ENCODE assay signal across 24 cellular contexts in the genomic region with DNA sequence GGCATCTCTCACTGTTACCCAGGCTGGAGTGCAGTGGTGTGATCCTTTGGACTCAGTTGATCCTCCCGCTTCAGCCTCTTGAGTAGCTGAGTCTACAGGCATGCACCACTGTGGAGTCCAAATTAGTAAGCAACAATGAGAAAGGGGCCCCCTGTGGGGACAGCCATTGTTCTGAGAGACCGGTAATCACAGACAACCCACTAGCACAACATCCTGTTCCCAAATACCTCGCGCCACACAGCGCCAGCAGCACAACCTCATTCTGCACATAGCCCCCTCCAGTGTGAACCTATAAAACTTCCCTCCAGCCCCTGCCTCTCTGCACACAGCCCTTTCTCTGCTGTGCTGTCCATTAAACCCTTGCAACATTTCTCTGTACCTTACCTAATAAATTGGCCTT.
DNase-seq lines count a peak whose midpoint lies in the region; ATAC-seq, FAIRE-seq and TF ChIP-seq lines count a peak whose summit lies in the region.
"Had no signal": no experiment of that assay in that cellular context is flagged by ENCODE, and none has a peak within 500 bp of the region (broad histone marks: within the 10 kb centered on the region; RNA-seq: fewer than 3 reads in every experiment).

No MANE protein-coding gene starts in this region.

- TF ChIP-seq POLR2A in H1 (IDR thresholded peaks at IDR 0.05; ENCODE audit: control extremely low read depth in 1 of 2, low read depth in 2 of 2, low read length in 2 of 2) = no peak

- no peak overlapping the region for H3K4me3 Mint-ChIP-seq in immature natural killer cell
- H3K4me3 Mint-ChIP-seq in stimulated activated naive B cell treated with anti-CD40 and anti-IgM and Interleukin-4, amounts not matched to agents 10 μg/mL and 1 μg/mL and 100 μg/mL, for 72 hours = no peak overlapping the region
- H3K4me3 Mint-ChIP-seq in HFFc6 = no peak overlapping the region
- H3K4me3 Mint-ChIP-seq: memory B cell; natural killer cell treated with Interleukin-12 subunit alpha and Interleukin-12 subunit beta and Interleukin-15 and Interleukin-18, amount 100 ng/mL, for 72 hours; stimulated activated naive CD8-positive, alpha-beta T cell treated with anti-CD3 and anti-CD28 coated beads, Interleukin-15, Interleukin-2, amounts not matched to agents 100 ng/mL and 50 ng/mL, for 24 hours had no signal

- H3K27me3 ChIP-seq in H1 (replicated peaks in 1 of 4; ENCODE audit: control insufficient read depth in 3 of 4, extremely low read depth in 1 of 4, insufficient read depth in 3 of 4, low read length in 3 of 4) = no peaks in the 10 kb centered on the region
- H3K27me3 ChIP-seq: BLaER1 treated with 17β-estradiol and CSF1 and Interleukin-3, amounts not matched to agents 10 nM and 100 nM; upper lobe of left lung had no signal

- WGBS in H1 (ENCODE audit: extremely low coverage in 1 of 2, insufficient coverage in 1 of 2, insufficient read length in 1 of 2, insufficient replicate concordance in 2 of 2, low coverage in 1 of 2, low lambda C conversion rate in 2 of 2, missing lambda C conversion rate in 1 of 2), 2 experiments = 4% methylated on average over 5 of the region's 5 CpGs; no CpG with 5 or more reads in 1 of the 2 experiments

- H3K27ac Mint-ChIP-seq in immature natural killer cell (peak overlapping the region in 1 of 6 donors; percentile 46), HFFc6 (no peak overlapping the region)
- no peak overlapping the region for H3K27ac Mint-ChIP-seq in stimulated activated naive B cell treated with anti-CD40 and anti-IgM and Interleukin-4, amounts not matched to agents 10 μg/mL and 1 μg/mL and 100 μg/mL, for 72 hours
- H3K27ac Mint-ChIP-seq: memory B cell; natural killer cell treated with Interleukin-12 subunit alpha and Interleukin-12 subunit beta and Interleukin-15 and Interleukin-18, amount 100 ng/mL, for 72 hours; stimulated activated naive CD8-positive, alpha-beta T cell treated with anti-CD3 and anti-CD28 coated beads, Interleukin-15, Interleukin-2, amounts not matched to agents 100 ng/mL and 50 ng/mL, for 24 hours had no signal

- no peaks in the 10 kb centered on the region for H3K36me3 ChIP-seq in H1 (ENCODE audit: control insufficient read depth in 2 of 4, insufficient read depth in 4 of 4, low read length in 3 of 4)
- H3K36me3 ChIP-seq: BLaER1 treated with 17β-estradiol and CSF1 and Interleukin-3, amounts not matched to agents 10 nM and 100 nM; upper lobe of left lung had no signal

- H3K9me3 ChIP-seq in H1 (ENCODE audit: insufficient read depth in 2 of 2, low read depth in 1 of 2, low read length in 1 of 2) = no peaks in the 10 kb centered on the region
- H3K9me3 ChIP-seq: psoas muscle, upper lobe of left lung had no signal

- H3K4me3 ChIP-seq in Jurkat, Clone E6-1 (ENCODE audit: low read length) = no peak overlapping the region
- peak overlapping the region in 1 of 4 experiments; percentile 51; a peak in 2 of 8 replicates for H3K4me3 ChIP-seq in H1 (ENCODE audit: extremely low read depth in 1 of 4, insufficient read depth in 2 of 4, low read depth in 3 of 4, low read length in 4 of 4)
- H3K4me3 ChIP-seq: BLaER1 treated with 17β-estradiol and CSF1 and Interleukin-3, amounts not matched to agents 10 nM and 100 nM; psoas muscle; upper lobe of left lung had no signal

- peak; percentile 79 for FAIRE-seq in H1 (lab: Jason Lieb, UNC)
- FAIRE-seq: H54 had no signal

- H3K79me1 ChIP-seq in H1 (ENCODE audit: low read depth, low read length) = no peaks in the 10 kb centered on the region

- no peak overlapping the region for H2BK20ac ChIP-seq in H1 (ENCODE audit: low read length)

- no peak overlapping the region for H3K23ac ChIP-seq in H1 (ENCODE audit: insufficient read length)

- no peak overlapping the region for H3K9ac ChIP-seq in H1 (replicated peaks in 1 of 4; ENCODE audit: extremely low read depth in 1 of 4, low read depth in 3 of 4, low read length in 3 of 4)
- H3K9ac ChIP-seq: BLaER1 treated with 17β-estradiol and CSF1 and Interleukin-3, amounts not matched to agents 10 nM and 100 nM had no signal

- POLR2A ChIA-PET in H1 (lab: Charles Lee; ENCODE audit: partially characterized antibody) = interaction anchor here (0.7 to 3.6 kb wide), 15 partner anchors 10 to 326 kb away, joined by 3 to 26 read pairs (median 4); partner anchors contain the start of gene VPS26C

- TF ChIP-seq CTCF in H1 (IDR thresholded peaks at IDR 0.05; ENCODE audit: control extremely low read depth in 1 of 3, insufficient read depth in 1 of 3, low read depth in 1 of 3, low read length in 3 of 3) (no peak), HFFc6 (IDR thresholded peaks at IDR 0.05) (no peak)

- no peak for ATAC-seq in GM18520 (IDR thresholded peaks at IDR 0.05; ENCODE audit: unreplicated experiment)
- ATAC-seq in stimulated activated naive B cell treated with anti-CD40 and anti-IgM and Interleukin-4, amounts not matched to agents 10 μg/mL and 1 μg/mL and 100 μg/mL, for 72 hours (replicated peaks) = no peak
- ATAC-seq: natural killer cell treated with Interleukin-12 subunit alpha and Interleukin-12 subunit beta and Interleukin-15 and Interleukin-18, amount 100 ng/mL, for 72 hours; Panc1; SK-N-SH treated with all-trans-retinoic acid at 6 μM for 48 hours had no signal

- H2BK12ac ChIP-seq in H1 (ENCODE audit: low read depth, low read length) = peak overlapping the region; percentile 98; the same call in 1 of the 2 replicates

- CTCF ChIA-PET in H1 (lab: Charles Lee; ENCODE audit: partially characterized antibody) = interaction anchor here (1.1 kb wide), 1 partner anchor 81 kb away, joined by 3 read pairs; no protein-coding TSS in a partner anchor

- peak overlapping the region; percentile 98; the same call in 1 of the 2 replicates for H2BK5ac ChIP-seq in H1 (ENCODE audit: low read depth, low read length)

- no peak overlapping the region for H2AK5ac ChIP-seq in H1 (ENCODE audit: low read depth, low read length)

- H3K4me1 ChIP-seq in H1 (replicated peaks in 1 of 4; ENCODE audit: control insufficient read depth in 3 of 4, insufficient read depth in 4 of 4, low read length in 3 of 4) = peaks cover 8 to 23% (median 18%) of the 10 kb centered on the region in 4 experiments
- H3K4me1 ChIP-seq: psoas muscle, upper lobe of left lung had no signal

- H3K23me2 ChIP-seq in H1 (ENCODE audit: low read depth, low read length) = peaks cover 5% of the 10 kb centered on the region; the same call in 1 of the 2 replicates

- H3K27me3 Mint-ChIP-seq in immature natural killer cell (ENCODE audit: low read depth in 3 of 3) = peaks cover 3 to 6% (median 5%) of the 10 kb centered on the region in 3 donors
- H3K27me3 Mint-ChIP-seq in stimulated activated naive B cell treated with anti-CD40 and anti-IgM and Interleukin-4, amounts not matched to agents 10 μg/mL and 1 μg/mL and 100 μg/mL, for 72 hours = peaks cover 5 to 10% of the 10 kb centered on the region in 2 donors
- peaks cover 39% of the 10 kb centered on the region for H3K27me3 Mint-ChIP-seq in HFFc6 (ENCODE audit: insufficient read depth)
- H3K27me3 Mint-ChIP-seq: stimulated activated naive CD8-positive, alpha-beta T cell treated with anti-CD3 and anti-CD28 coated beads, Interleukin-15, Interleukin-2, amounts not matched to agents 100 ng/mL and 50 ng/mL, for 24 hours had no signal

- H3K9me3 Mint-ChIP-seq in immature natural killer cell = no peaks in the 10 kb centered on the region
- no peaks in the 10 kb centered on the region for H3K9me3 Mint-ChIP-seq in stimulated activated naive B cell treated with anti-CD40 and anti-IgM and Interleukin-4, amounts not matched to agents 10 μg/mL and 1 μg/mL and 100 μg/mL, for 72 hours
- no peaks in the 10 kb centered on the region for H3K9me3 Mint-ChIP-seq in HFFc6
- H3K9me3 Mint-ChIP-seq: natural killer cell treated with Interleukin-12 subunit alpha and Interleukin-12 subunit beta and Interleukin-15 and Interleukin-18, amount 100 ng/mL, for 72 hours had no signal

- H3K4me2 ChIP-seq in H1 (ENCODE audit: insufficient read depth in 1 of 2, low read depth in 2 of 2, low read length in 2 of 2) = peak overlapping the region; percentile 35 to 78

- H3K14ac ChIP-seq in H1 (ENCODE audit: insufficient read length) = no peak overlapping the region

- peak in 1 of 2 experiments; percentile 16; a peak in 1 of 4 replicates for TF ChIP-seq RAD21 in H1 (IDR thresholded peaks at IDR 0.05 in 1 of 2, conservative IDR thresholded peaks at IDR 0.05 in 1 of 2; ENCODE audit: low read depth in 2 of 2, low read length in 2 of 2)

- no peak overlapping the region for H2BK15ac ChIP-seq in H1 (ENCODE audit: low read length)

- H4K5ac ChIP-seq in H1 (ENCODE audit: insufficient read length, low read depth, low read length) = no peak overlapping the region

- no peaks in the 10 kb centered on the region for H3K36me3 Mint-ChIP-seq in immature natural killer cell
- no peaks in the 10 kb centered on the region for H3K36me3 Mint-ChIP-seq in stimulated activated naive B cell treated with anti-CD40 and anti-IgM and Interleukin-4, amounts not matched to agents 10 μg/mL and 1 μg/mL and 100 μg/mL, for 72 hours
- H3K36me3 Mint-ChIP-seq in HFFc6 (ENCODE audit: low read depth) = no peaks in the 10 kb centered on the region
- H3K36me3 Mint-ChIP-seq: memory B cell; natural killer cell treated with Interleukin-12 subunit alpha and Interleukin-12 subunit beta and Interleukin-15 and Interleukin-18, amount 100 ng/mL, for 72 hours had no signal

- DNase-seq in NCI-H146 (lab: John Stamatoyannopoulos, UW) (peak; percentile 17), NCI-H146 treated with DMSO at 0.1 percent for 48 hours (lab: John Stamatoyannopoulos, UW; ENCODE audit: unreplicated experiment) (no peak), H1 (ENCODE audit: low read depth in 1 of 2, low spot score in 2 of 2) (peak; percentile 84 to 90), immature natural killer cell (peak; percentile 9 to 25 (median 25)), HFFc6 (no peak)
- peak; percentile 20 for DNase-seq in Jurkat, Clone E6-1 (ENCODE audit: low read depth, low spot score)
- DNase-seq in stimulated activated naive B cell treated with anti-CD40 and anti-IgM and Interleukin-4, amounts not matched to agents 10 μg/mL and 1 μg/mL and 100 μg/mL, for 72 hours = no peak
- DNase-seq: activated CD4-positive, CD25-positive, alpha-beta regulatory T cell treated with anti-CD3 and anti-CD28 coated beads, Interleukin-2, amount 50 U/mL, for 72 hours; activated effector memory CD4-positive, alpha-beta T cell treated with Interleukin-2 at 50 U/mL for 16 hours; DMS 273 treated with DMSO at 0.1 percent for 48 hours; foreskin melanocyte; NCI-H187; psoas muscle; T1000; upper lobe of left lung had no signal

- no peak overlapping the region for H3K4ac ChIP-seq in H1 (replicated peaks; ENCODE audit: insufficient read length, low read depth, low read length)

- H3K18ac ChIP-seq in H1 (ENCODE audit: extremely low read depth, low read length) = peak overlapping the region; percentile 68

- H4K91ac ChIP-seq in H1 (replicated peaks; ENCODE audit: insufficient read length, low read length) = peak overlapping the region; percentile 95

- H2AFZ ChIP-seq in H1 (ENCODE audit: low read length) = no peak overlapping the region

- H3K56ac ChIP-seq in H1 (replicated peaks; ENCODE audit: insufficient read length, low read depth, low read length) = peak overlapping the region; percentile 17

- no peak overlapping the region for H3K27ac ChIP-seq in H1 (ENCODE audit: low read depth, low read length)
- H3K27ac ChIP-seq: 22Rv1; BLaER1 treated with 17β-estradiol and CSF1 and Interleukin-3, amounts not matched to agents 10 nM and 100 nM; psoas muscle; upper lobe of left lung had no signal

- H3K79me2 ChIP-seq in H1 (ENCODE audit: control insufficient read depth in 1 of 2, insufficient read depth in 2 of 2, low read length in 2 of 2) = peaks cover 0 to 15% of the 10 kb centered on the region in 2 experiments; a peak in 1 of 4 replicates

- H4K20me1 ChIP-seq in H1 (replicated peaks in 1 of 2; ENCODE audit: control insufficient read depth in 1 of 2, insufficient read depth in 2 of 2, low read length in 2 of 2) = no peaks in the 10 kb centered on the region
- H4K20me1 ChIP-seq: BLaER1 treated with 17β-estradiol and CSF1 and Interleukin-3, amounts not matched to agents 10 nM and 100 nM had no signal

- TF ChIP-seq EP300 in H1 (IDR thresholded peaks at IDR 0.05; ENCODE audit: borderline replicate concordance in 1 of 2, low read depth in 2 of 2, low read length in 2 of 2) = peak; percentile 13 to 79; a peak in 2 of 3 replicates

- H2BK120ac ChIP-seq in H1 (replicated peaks; ENCODE audit: low read depth, low read length) = peak overlapping the region; percentile 75

- peak overlapping the region; percentile 53; the same call in 1 of the 2 replicates for H4K8ac ChIP-seq in H1 (ENCODE audit: extremely low read depth, insufficient read depth, low read length)

- H3K4me1 Mint-ChIP-seq in immature natural killer cell = peaks cover 0 to 8% of the 10 kb centered on the region in 2 donors
- no peaks in the 10 kb centered on the region for H3K4me1 Mint-ChIP-seq in stimulated activated naive B cell treated with anti-CD40 and anti-IgM and Interleukin-4, amounts not matched to agents 10 μg/mL and 1 μg/mL and 100 μg/mL, for 72 hours
- H3K4me1 Mint-ChIP-seq in HFFc6 (ENCODE audit: low read depth) = no peaks in the 10 kb centered on the region
- H3K4me1 Mint-ChIP-seq: memory B cell had no signal

Comparison
In these comparisons a context has a peak if more than half of its experiments do, and no peak if none do; other contexts are left out.
1. DNase-seq: peak in NCI-H146 (single experiment), Jurkat, Clone E6-1 (single experiment), H1 (2 of 2) and immature natural killer cell (3 of 3); none in NCI-H146 treated with DMSO at 0.1 percent for 48 hours (single experiment), stimulated activated naive B cell treated with anti-CD40 and anti-IgM and Interleukin-4, amounts not matched to agents 10 μg/mL and 1 μg/mL and 100 μg/mL, for 72 hours (single experiment) and HFFc6 (single experiment).